Comparison of ENCODE assay signal across 1 cellular context in genomic region chr14:71538288-71538687, GRCh38.
TF ChIP-seq lines count a peak whose summit lies in the region.

No MANE protein-coding gene starts in this region.

TF ChIP-seq in GM23338, 12 proteins besides CTCF, POLR2A, EP300 and RAD21 (continued from another document):
- TF ChIP-seq, protein P1, sequence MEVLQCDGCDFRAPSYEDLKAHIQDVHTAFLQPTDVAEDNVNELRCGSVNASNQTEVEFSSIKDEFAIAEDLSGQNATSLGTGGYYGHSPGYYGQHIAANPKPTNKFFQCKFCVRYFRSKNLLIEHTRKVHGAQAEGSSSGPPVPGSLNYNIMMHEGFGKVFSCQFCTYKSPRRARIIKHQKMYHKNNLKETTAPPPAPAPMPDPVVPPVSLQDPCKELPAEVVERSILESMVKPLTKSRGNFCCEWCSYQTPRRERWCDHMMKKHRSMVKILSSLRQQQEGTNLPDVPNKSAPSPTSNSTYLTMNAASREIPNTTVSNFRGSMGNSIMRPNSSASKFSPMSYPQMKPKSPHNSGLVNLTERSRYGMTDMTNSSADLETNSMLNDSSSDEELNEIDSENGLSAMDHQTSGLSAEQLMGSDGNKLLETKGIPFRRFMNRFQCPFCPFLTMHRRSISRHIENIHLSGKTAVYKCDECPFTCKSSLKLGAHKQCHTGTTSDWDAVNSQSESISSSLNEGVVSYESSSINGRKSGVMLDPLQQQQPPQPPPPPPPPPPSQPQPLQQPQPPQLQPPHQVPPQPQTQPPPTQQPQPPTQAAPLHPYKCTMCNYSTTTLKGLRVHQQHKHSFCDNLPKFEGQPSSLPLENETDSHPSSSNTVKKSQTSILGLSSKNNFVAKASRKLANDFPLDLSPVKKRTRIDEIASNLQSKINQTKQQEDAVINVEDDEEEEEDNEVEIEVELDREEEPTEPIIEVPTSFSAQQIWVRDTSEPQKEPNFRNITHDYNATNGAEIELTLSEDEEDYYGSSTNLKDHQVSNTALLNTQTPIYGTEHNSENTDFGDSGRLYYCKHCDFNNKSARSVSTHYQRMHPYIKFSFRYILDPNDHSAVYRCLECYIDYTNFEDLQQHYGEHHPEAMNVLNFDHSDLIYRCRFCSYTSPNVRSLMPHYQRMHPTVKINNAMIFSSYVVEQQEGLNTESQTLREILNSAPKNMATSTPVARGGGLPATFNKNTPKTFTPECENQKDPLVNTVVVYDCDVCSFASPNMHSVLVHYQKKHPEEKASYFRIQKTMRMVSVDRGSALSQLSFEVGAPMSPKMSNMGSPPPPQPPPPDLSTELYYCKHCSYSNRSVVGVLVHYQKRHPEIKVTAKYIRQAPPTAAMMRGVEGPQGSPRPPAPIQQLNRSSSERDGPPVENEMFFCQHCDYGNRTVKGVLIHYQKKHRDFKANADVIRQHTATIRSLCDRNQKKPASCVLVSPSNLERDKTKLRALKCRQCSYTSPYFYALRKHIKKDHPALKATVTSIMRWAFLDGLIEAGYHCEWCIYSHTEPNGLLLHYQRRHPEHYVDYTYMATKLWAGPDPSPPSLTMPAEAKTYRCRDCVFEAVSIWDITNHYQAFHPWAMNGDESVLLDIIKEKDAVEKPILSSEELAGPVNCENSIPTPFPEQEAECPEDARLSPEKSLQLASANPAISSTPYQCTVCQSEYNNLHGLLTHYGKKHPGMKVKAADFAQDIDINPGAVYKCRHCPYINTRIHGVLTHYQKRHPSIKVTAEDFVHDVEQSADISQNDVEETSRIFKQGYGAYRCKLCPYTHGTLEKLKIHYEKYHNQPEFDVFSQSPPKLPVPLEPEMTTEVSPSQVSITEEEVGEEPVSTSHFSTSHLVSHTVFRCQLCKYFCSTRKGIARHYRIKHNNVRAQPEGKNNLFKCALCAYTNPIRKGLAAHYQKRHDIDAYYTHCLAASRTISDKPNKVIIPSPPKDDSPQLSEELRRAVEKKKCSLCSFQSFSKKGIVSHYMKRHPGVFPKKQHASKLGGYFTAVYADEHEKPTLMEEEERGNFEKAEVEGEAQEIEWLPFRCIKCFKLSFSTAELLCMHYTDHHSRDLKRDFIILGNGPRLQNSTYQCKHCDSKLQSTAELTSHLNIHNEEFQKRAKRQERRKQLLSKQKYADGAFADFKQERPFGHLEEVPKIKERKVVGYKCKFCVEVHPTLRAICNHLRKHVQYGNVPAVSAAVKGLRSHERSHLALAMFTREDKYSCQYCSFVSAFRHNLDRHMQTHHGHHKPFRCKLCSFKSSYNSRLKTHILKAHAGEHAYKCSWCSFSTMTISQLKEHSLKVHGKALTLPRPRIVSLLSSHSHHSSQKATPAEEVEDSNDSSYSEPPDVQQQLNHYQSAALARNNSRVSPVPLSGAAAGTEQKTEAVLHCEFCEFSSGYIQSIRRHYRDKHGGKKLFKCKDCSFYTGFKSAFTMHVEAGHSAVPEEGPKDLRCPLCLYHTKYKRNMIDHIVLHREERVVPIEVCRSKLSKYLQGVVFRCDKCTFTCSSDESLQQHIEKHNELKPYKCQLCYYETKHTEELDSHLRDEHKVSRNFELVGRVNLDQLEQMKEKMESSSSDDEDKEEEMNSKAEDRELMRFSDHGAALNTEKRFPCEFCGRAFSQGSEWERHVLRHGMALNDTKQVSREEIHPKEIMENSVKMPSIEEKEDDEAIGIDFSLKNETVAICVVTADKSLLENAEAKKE (CRISPR knock-in tag; IDR thresholded peaks at IDR 0.05), result no peak
- no peak for TF ChIP-seq EZH2 (IDR thresholded peaks at IDR 0.05; ENCODE audit: low read depth, unreplicated experiment)
- no peak for TF ChIP-seq ZNF114 (CRISPR knock-in tag; IDR thresholded peaks at IDR 0.05)
- TF ChIP-seq STAT1 (IDR thresholded peaks at IDR 0.05; ENCODE audit: unreplicated experiment), result no peak
- no peak for TF ChIP-seq REST (IDR thresholded peaks at IDR 0.05; ENCODE audit: unreplicated experiment)
- no peak for TF ChIP-seq NANOG (IDR thresholded peaks at IDR 0.05; ENCODE audit: borderline replicate concordance)
- no peak for TF ChIP-seq CREB1 (CRISPR knock-in tag; IDR thresholded peaks at IDR 0.05; ENCODE audit: low read depth)
- no peak for TF ChIP-seq ZNF331 (CRISPR knock-in tag; IDR thresholded peaks at IDR 0.05; ENCODE audit: low read depth)
- no peak for TF ChIP-seq ETS1 (IDR thresholded peaks at IDR 0.05)
